In genomic region chr3:28348286-28348636, GRCh38 we compare ENCODE assay signal across 1 cellular context.
A peak's percentile ranks its signal among the peaks of the same experiment; 100 is the strongest.
TF ChIP-seq lines count a peak whose summit lies in the region.

No MANE protein-coding gene starts in this region.

TF ChIP-seq in K562, 482 proteins besides CTCF, POLR2A, EP300 and RAD21 (continued from another document):
- TF ChIP-seq ATF6 (CRISPR knock-in tag; IDR thresholded peaks at IDR 0.05) (0 out of 2 replicates have a peak, but pooled peaks have one; percentile 0), HBP1 (CRISPR knock-in tag; IDR thresholded peaks at IDR 0.05) (0 out of 2 replicates have a peak, but pooled peaks have one; percentile 63), E2F3 (CRISPR knock-in tag; IDR thresholded peaks at IDR 0.05) (no peak), DACH1 (IDR thresholded peaks at IDR 0.05; ENCODE audit: partially characterized antibody) (peak; percentile 23), PCBP1 (IDR thresholded peaks at IDR 0.05; ENCODE audit: low read depth, low read length, poor library complexity, severe bottlenecking) (no peak), FOXK2 (conservative IDR thresholded peaks at IDR 0.05 in 1 of 2, IDR thresholded peaks at IDR 0.05 in 1 of 2; ENCODE audit: low read depth in 2 of 2) (peak; percentile 7 to 11; a peak in 1 of 4 replicates), THAP12 (CRISPR knock-in tag; IDR thresholded peaks at IDR 0.05) (0 out of 2 replicates have a peak, but pooled peaks have one; percentile 17), JUND (IDR thresholded peaks at IDR 0.05; ENCODE audit: borderline replicate concordance, low read depth, low read length) (peak; percentile 46; the same call in 1 of the 2 replicates), JUND (tag; IDR thresholded peaks at IDR 0.05; ENCODE audit: borderline replicate concordance, low read depth, low read length) (no peak), CXXC5 (CRISPR knock-in tag; IDR thresholded peaks at IDR 0.05) (no peak), ZBTB2 (IDR thresholded peaks at IDR 0.05) (0 out of 2 replicates have a peak, but pooled peaks have one; percentile 20), PKNOX1 (IDR thresholded peaks at IDR 0.05) (peak; percentile 83), CREM (IDR thresholded peaks at IDR 0.05; ENCODE audit: low read depth) (peak; percentile 59; the same call in 1 of the 2 replicates), CGGBP1 (CRISPR knock-in tag; IDR thresholded peaks at IDR 0.05) (0 out of 2 replicates have a peak, but pooled peaks have one; percentile 17), ZNF239 (CRISPR knock-in tag; IDR thresholded peaks at IDR 0.05) (no peak), PRDM10 (IDR thresholded peaks at IDR 0.05; ENCODE audit: partially characterized antibody) (peak; percentile 8), ATF7 (IDR thresholded peaks at IDR 0.05) (peak; percentile 29; the same call in 1 of the 2 replicates)
